In genomic region chr18:76822510-76823165, GRCh38 we compare ENCODE assay signal across 8 cellular contexts. TPM values are rescaled to one million over a fixed set of nuclear protein-coding genes. Genes with fewer than 3 reads are reported as not detected.
DNase-seq lines count a peak whose midpoint lies in the region; ATAC-seq and TF ChIP-seq lines count a peak whose summit lies in the region.

ZNF236 (plus strand) TSS chr18:76822557; CDS start chr18:76822608, 51 bp downstream.

- no peak for TF ChIP-seq CTCF in omental fat pad (IDR thresholded peaks at IDR 0.05)
- no peak for TF ChIP-seq CTCF in testis (IDR thresholded peaks at IDR 0.05)

- ATAC-seq in GM21381 (IDR thresholded peaks at IDR 0.05; ENCODE audit: unreplicated experiment) (peak; percentile 40), omental fat pad (ENCODE audit: low FRiP score) (peak; percentile 90)

- intact Hi-C loops in testis (cut with DNase I; ENCODE audit: low total_unique reads): no loop called here

- peak; percentile 97 for DNase-seq in DMS53 (lab: John Stamatoyannopoulos, UW)
- peak in 66 of 76 experiments; percentile 2 to 79 (median 58) for DNase-seq in HUDEP-2 (lab: John Stamatoyannopoulos, UW; ENCODE audit: unreplicated experiment in 76 of 76)
- DNase-seq in activated naive CD4-positive, alpha-beta T cell treated with anti-CD3 and anti-CD28 coated beads, Interleukin-2, amount 50 U/mL, for 16 hours: peak; percentile 73
- peak; percentile 71 for DNase-seq in globus pallidus (ENCODE audit: low spot score)
- DNase-seq in omental fat pad (ENCODE audit: low spot score): no peak
- peak; percentile 71 for DNase-seq in testis

- peak within 1 kb of the TSS; percentile 93 to 96 for H3K27ac ChIP-seq in testis

- 0% methylated on average over 81 of the region's 113 CpGs; no CpG with 5 or more reads in 1 of the 2 donors for WGBS in testis, 2 donors

- H3K9me3 ChIP-seq in testis: no peaks in the 10 kb centered on the region

- H3K27me3 ChIP-seq in testis: no peaks in the 10 kb centered on the region

- H3K36me3 ChIP-seq in testis (ENCODE audit: low read depth, missing control alignments): no peaks in the 10 kb centered on the region

- H3K4me3 ChIP-seq in testis: peak within 1 kb of the TSS; percentile 87 to 90

- peaks cover 28% of the 10 kb centered on the region for H3K4me1 ChIP-seq in testis

- TF ChIP-seq POLR2A in Raji (IDR thresholded peaks at IDR 0.05; ENCODE audit: insufficient read depth, low read depth, low read length) (peak; percentile 76), testis (IDR thresholded peaks at IDR 0.05) (no peak)

RNA-seq across cellular contexts. Expression of gene ZNF236, which starts in this region (rescaled TPM):
- total RNA-seq in omental fat pad: 10 to 100 TPM; 14.3 to 18.0 (median 17.0) TPM
- 10 to 100 TPM; 53.9 to 58.2 TPM for total RNA-seq in testis
- polyA plus RNA-seq in testis (ENCODE audit: insufficient read depth, low read depth, low replicate concordance): 19.5 TPM
